Comparison of ENCODE assay signal across 29 cellular contexts in genomic region chr13:109572389-109572788, GRCh38.
"Had no signal": no experiment of that assay in that cellular context is flagged by ENCODE, and none has a peak within 500 bp of the region (broad histone marks: within the 10 kb centered on the region; RNA-seq: fewer than 3 reads in every experiment).

No MANE protein-coding gene starts in this region.

- DNase-seq: islet precursor cell; left lung; lower lobe of right lung; mammary epithelial cell; mesendoderm; naive B cell; natural killer cell; nephron progenitor cell; occipital lobe; stimulated activated CD4-positive, alpha-beta T cell treated with anti-CD3 and anti-CD28 coated beads, Interleukin-12 subunit alpha, Interleukin-12 subunit beta, amount 100 ng/mL, for 4 hours; stimulated activated CD4-positive, alpha-beta T cell treated with anti-CD3 and anti-CD28 coated beads, Interleukin-15, amount 100 ng/mL, for 24 hours; stimulated activated CD4-positive, alpha-beta T cell treated with anti-CD3 and anti-CD28 coated beads, Interleukin-2, amount 100 ng/mL, for 24 hours; stimulated activated CD4-positive, alpha-beta T cell treated with anti-CD3 and anti-CD28 coated beads, Interleukin-4, amount 100 ng/mL, for 1 hour; stimulated activated naive B cell treated with anti-CD40 and anti-IgM and Interleukin-4, amounts not matched to agents 10 μg/mL and 1 μg/mL and 100 μg/mL, for 72 hours; stimulated activated naive CD8-positive, alpha-beta T cell treated with anti-CD3 and anti-CD28 coated beads, Interleukin-15, Interleukin-2, amounts not matched to agents 100 U/mL and 50 U/mL, for 24 hours; stomach; testis; thyroid gland; transverse colon; upper lobe of right lung had no signal

- H3K4me2 ChIP-seq: hepatocyte, neural progenitor cell had no signal

- H3K9me3 ChIP-seq: left lung, lower lobe of right lung, neutrophil, right atrium auricular region, stomach, testis, thyroid gland, transverse colon, upper lobe of right lung had no signal

- H3K27ac Mint-ChIP-seq: mesothelial cell of epicardium; naive B cell; natural killer cell; nephron progenitor cell; neural progenitor cell; progenitor cell of endocrine pancreas; stimulated activated naive B cell treated with anti-CD40 and anti-IgM and Interleukin-4, amounts not matched to agents 10 μg/mL and 1 μg/mL and 100 μg/mL, for 72 hours had no signal

- H3K4me1 ChIP-seq: left lung, lower lobe of right lung, neural progenitor cell, right atrium auricular region, testis, thyroid gland, upper lobe of right lung had no signal

- ATAC-seq: left lung; lower lobe of right lung; natural killer cell; sciatic nerve; stimulated activated naive B cell treated with anti-CD40 and anti-IgM and Interleukin-4, amounts not matched to agents 10 μg/mL and 1 μg/mL and 100 μg/mL, for 72 hours; stimulated activated naive CD8-positive, alpha-beta T cell treated with anti-CD3 and anti-CD28 coated beads, Interleukin-15, Interleukin-2, amounts not matched to agents 100 U/mL and 50 U/mL, for 24 hours; upper lobe of right lung had no signal

- H3K4me1 Mint-ChIP-seq: nephron progenitor cell, neural progenitor cell had no signal

- H3K36me3 ChIP-seq: left lung, lower lobe of right lung, neural progenitor cell, neutrophil, right atrium auricular region, stomach, thyroid gland, transverse colon, upper lobe of right lung had no signal

- H3K36me3 Mint-ChIP-seq: mesothelial cell of epicardium; naive B cell; natural killer cell; neural progenitor cell; stimulated activated naive B cell treated with anti-CD40 and anti-IgM and Interleukin-4, amounts not matched to agents 10 μg/mL and 1 μg/mL and 100 μg/mL, for 72 hours had no signal

- H3K27me3 Mint-ChIP-seq: naive B cell; stimulated activated naive B cell treated with anti-CD40 and anti-IgM and Interleukin-4, amounts not matched to agents 10 μg/mL and 1 μg/mL and 100 μg/mL, for 72 hours had no signal

- H3K9me3 Mint-ChIP-seq: mesothelial cell of epicardium; naive B cell; natural killer cell; nephron progenitor cell; neural progenitor cell; stimulated activated naive B cell treated with anti-CD40 and anti-IgM and Interleukin-4, amounts not matched to agents 10 μg/mL and 1 μg/mL and 100 μg/mL, for 72 hours had no signal

- H3K27me3 ChIP-seq: hepatocyte, left lung, neural progenitor cell, neutrophil, right atrium auricular region, stomach, testis, thyroid gland, transverse colon, upper lobe of right lung had no signal

- H3K4me3 ChIP-seq: hepatocyte, left lung, lower lobe of right lung, neural progenitor cell, right atrium auricular region, skin epidermis, stomach, testis, thyroid gland, transverse colon, upper lobe of right lung had no signal

- H3K4me3 Mint-ChIP-seq: mesothelial cell of epicardium; naive B cell; natural killer cell; nephron progenitor cell; neural progenitor cell; stimulated activated naive B cell treated with anti-CD40 and anti-IgM and Interleukin-4, amounts not matched to agents 10 μg/mL and 1 μg/mL and 100 μg/mL, for 72 hours had no signal

- FAIRE-seq: urothelium cell line had no signal

- H3K27ac ChIP-seq: hepatocyte, left lung, lower lobe of right lung, neural progenitor cell, neutrophil, right atrium auricular region, skin epidermis, stomach, testis, thyroid gland, transverse colon, upper lobe of right lung had no signal

- H2AFZ ChIP-seq: hepatocyte, neural progenitor cell had no signal

- H3K79me2 ChIP-seq: hepatocyte had no signal

- H3K9ac ChIP-seq: neural progenitor cell had no signal
